8 cellular contexts compared by ENCODE assay signal in the genomic region with DNA sequence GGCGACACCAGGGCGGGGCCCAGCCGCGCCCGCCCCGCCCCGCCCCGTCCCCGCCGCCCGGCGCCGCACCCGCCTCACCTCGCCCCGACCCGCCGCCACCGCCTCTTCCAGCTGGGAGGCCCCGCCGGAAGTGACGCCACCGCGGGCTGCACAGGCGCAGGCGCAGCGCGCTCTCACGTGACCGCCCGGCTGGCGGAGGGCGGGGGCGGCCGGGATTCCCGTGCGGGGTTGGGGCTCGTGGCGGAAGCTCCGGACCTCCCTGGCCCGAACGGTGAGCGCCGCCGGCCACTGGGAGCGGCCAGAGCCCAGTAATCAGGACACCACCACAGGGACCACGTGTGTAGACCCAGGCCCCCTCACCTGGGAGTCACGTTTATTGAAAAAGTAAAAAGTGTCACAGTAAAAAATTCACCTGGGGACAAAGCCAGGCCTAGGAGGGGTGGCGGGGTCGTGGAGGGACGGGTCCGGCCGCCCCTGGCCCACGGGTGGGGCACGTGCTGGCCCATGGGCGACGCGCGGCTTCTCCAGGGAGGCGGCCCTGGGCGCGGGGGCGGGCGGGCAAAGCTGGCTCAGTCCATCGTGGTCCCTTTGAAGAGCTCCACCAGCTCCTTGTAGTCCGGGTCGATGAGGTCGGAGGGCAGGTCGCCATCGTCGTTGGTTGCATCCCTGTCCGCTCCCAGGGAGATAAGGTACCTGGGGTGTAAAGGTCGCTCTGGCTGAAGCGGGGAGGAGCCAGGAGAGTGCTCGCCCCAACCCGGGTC. TPM values are rescaled to one million over a fixed set of nuclear protein-coding genes. Genes with fewer than 3 reads are reported as not detected.
A peak's percentile ranks its signal among the peaks of the same experiment; 100 is the strongest.
DNase-seq lines count a peak whose midpoint lies in the region; ATAC-seq and TF ChIP-seq lines count a peak whose summit lies in the region.

A gene with protein sequence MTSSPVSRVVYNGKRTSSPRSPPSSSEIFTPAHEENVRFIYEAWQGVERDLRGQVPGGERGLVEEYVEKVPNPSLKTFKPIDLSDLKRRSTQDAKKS (minus strand): TSS at position 132 of the 761 bp plus-strand sequence. CDS start 8,785 bp downstream, outside the sequence.

- TF ChIP-seq POLR2A in NB4 (IDR thresholded peaks at IDR 0.05; ENCODE audit: extremely low read depth, insufficient read length) (peak; percentile 39), gastroesophageal sphincter (IDR thresholded peaks at IDR 0.05) (peak; percentile 88 to 93)

- CTCF ChIA-PET in HEK293 (lab: Yijun Ruan, JAX), result interaction anchor here (0.5 to 3.0 kb wide), 6 partner anchors 11 to 99 kb away, joined by 3 to 12 read pairs (median 3); a partner anchor contains a TSS
- CTCF ChIA-PET in activated naive CD4-positive, alpha-beta T cell treated with anti-CD3 and anti-CD28 coated beads for 36 hours (lab: Charles Lee), result no interaction called here

- H3K9me3 Mint-ChIP-seq in activated naive CD4-positive, alpha-beta T cell treated with anti-CD3 and anti-CD28 coated beads for 36 hours, result no peaks in the 10 kb centered on the region

- H3K27ac Mint-ChIP-seq in activated naive CD4-positive, alpha-beta T cell treated with anti-CD3 and anti-CD28 coated beads for 36 hours, result peak within 1 kb of the TSS; percentile 88

- H3K36me3 Mint-ChIP-seq in activated naive CD4-positive, alpha-beta T cell treated with anti-CD3 and anti-CD28 coated beads for 36 hours (ENCODE audit: low read depth), result peaks cover 4% of the 10 kb centered on the region

- POLR2A ChIA-PET in HEK293 (lab: Yijun Ruan, JAX), result interaction anchor here (0.6 to 2.0 kb wide), 26 partner anchors 8 to 265 kb away, joined by 3 to 10 read pairs (median 4); a partner anchor contains a TSS

- WGBS in gastroesophageal sphincter (ENCODE audit: low coverage in 1 of 2), 2 donors, result 20% methylated on average over 1 of the region's 76 CpGs; no CpG with 5 or more reads in 1 of the 2 donors

- peak within 1 kb of the TSS; percentile 95 for H3K4me3 Mint-ChIP-seq in activated naive CD4-positive, alpha-beta T cell treated with anti-CD3 and anti-CD28 coated beads for 36 hours

- H3K9me3 ChIP-seq in ES-I3 (ENCODE audit: control insufficient read depth, insufficient read depth, low read length), result no peaks in the 10 kb centered on the region
- H3K9me3 ChIP-seq in HEK293 (ENCODE audit: control insufficient read depth, insufficient read depth, low read depth, low read length), result no peaks in the 10 kb centered on the region
- H3K9me3 ChIP-seq in gastroesophageal sphincter, result no peaks in the 10 kb centered on the region
- H3K9me3 ChIP-seq in neutrophil, result no peaks in the 10 kb centered on the region

- H3K9ac ChIP-seq in ES-I3 (ENCODE audit: low read depth, low read length), result peak within 1 kb of the TSS; percentile 91

- no peak for TF ChIP-seq CTCF in HEK293 (tag by site-specific recombination; IDR thresholded peaks at IDR 0.05)
- no peak for TF ChIP-seq CTCF in NB4 (IDR thresholded peaks at IDR 0.05; ENCODE audit: low read depth, low read length)
- no peak for TF ChIP-seq CTCF in gastroesophageal sphincter (IDR thresholded peaks at IDR 0.05)
- peak; percentile 44 for TF ChIP-seq CTCF in neutrophil (IDR thresholded peaks at IDR 0.05)
- TF ChIP-seq CTCF in subcutaneous adipose tissue (IDR thresholded peaks at IDR 0.05; ENCODE audit: low read depth), result no peak

- peak within 1 kb of the TSS; percentile 77 for H3K4me3 ChIP-seq in HEK293 (ENCODE audit: low read depth, low read length)
- H3K4me3 ChIP-seq in NB4 (ENCODE audit: low read depth, low read length), result peak within 1 kb of the TSS; percentile 82
- H3K4me3 ChIP-seq in gastroesophageal sphincter, result peak within 1 kb of the TSS; percentile 87 to 92
- peak within 1 kb of the TSS; percentile 78 for H3K4me3 ChIP-seq in neutrophil (ENCODE audit: low read depth in 1 of 2, low read length in 1 of 2)

- DNase-seq in NB4 (ENCODE audit: low read depth), result peak; percentile 95
- DNase-seq in SK-N-DZ (ENCODE audit: low spot score), result peak; percentile 94
- peak; percentile 95 for DNase-seq in activated naive CD4-positive, alpha-beta T cell treated with anti-CD3 and anti-CD28 coated beads for 36 hours

- TF ChIP-seq EP300 in gastroesophageal sphincter (IDR thresholded peaks at IDR 0.05), result no peak

- peaks cover 16% of the 10 kb centered on the region for H3K4me1 Mint-ChIP-seq in activated naive CD4-positive, alpha-beta T cell treated with anti-CD3 and anti-CD28 coated beads for 36 hours (ENCODE audit: low read depth)

- no peaks in the 10 kb centered on the region for H3K27me3 Mint-ChIP-seq in activated naive CD4-positive, alpha-beta T cell treated with anti-CD3 and anti-CD28 coated beads for 36 hours (ENCODE audit: low read depth)

- peak; percentile 96 for ATAC-seq in gastroesophageal sphincter

- H3K36me3 ChIP-seq in ES-I3 (ENCODE audit: insufficient read depth, low read length) (no peaks in the 10 kb centered on the region), HEK293 (ENCODE audit: control insufficient read depth in 2 of 2, insufficient read depth in 1 of 2, low read length in 2 of 2) (peaks cover 0 to 4% of the 10 kb centered on the region in 2 experiments; a peak in 1 of 3 replicates), gastroesophageal sphincter (no peaks in the 10 kb centered on the region), neutrophil (no peaks in the 10 kb centered on the region)

- peaks cover 6% of the 10 kb centered on the region; the same call in 1 of the 2 replicates for H3K4me1 ChIP-seq in ES-I3 (ENCODE audit: insufficient read depth, low read length)
- no peaks in the 10 kb centered on the region for H3K4me1 ChIP-seq in HEK293 (ENCODE audit: control insufficient read depth, insufficient read depth, low read length)
- peaks cover 0 to 53% (median 16%) of the 10 kb centered on the region in 3 donors for H3K4me1 ChIP-seq in gastroesophageal sphincter
- H3K4me1 ChIP-seq in neutrophil (ENCODE audit: control insufficient read depth in 1 of 2, insufficient read depth in 1 of 2, low read depth in 1 of 2, low read length in 1 of 2), result peaks cover 51 to 53% of the 10 kb centered on the region in 2 experiments

- intact Hi-C loops in activated naive CD4-positive, alpha-beta T cell treated with anti-CD3 and anti-CD28 coated beads for 36 hours (cut with micrococcal nuclease), result loop anchor here (2.0 kb wide), 2 partner anchors 57 to 151 kb away; a partner anchor contains a TSS

- H3K27ac ChIP-seq in HEK293 (ENCODE audit: extremely low read depth, low read depth, low read length) (peak within 1 kb of the TSS; percentile 95), gastroesophageal sphincter (peak within 1 kb of the TSS; percentile 91 to 95 (median 92)), neutrophil (peak within 1 kb of the TSS; percentile 95)

- no peaks in the 10 kb centered on the region for H3K27me3 ChIP-seq in gastroesophageal sphincter
- no peaks in the 10 kb centered on the region for H3K27me3 ChIP-seq in neutrophil

TF ChIP-seq in HEK293, 187 proteins besides CTCF, POLR2A, EP300 and RAD21 (continues in another document):
- TF ChIP-seq ZNF658 (tag by site-specific recombination; IDR thresholded peaks at IDR 0.05), result no peak
- TF ChIP-seq ZNF146 (tag by site-specific recombination; IDR thresholded peaks at IDR 0.05), result no peak
- TF ChIP-seq, protein P1, sequence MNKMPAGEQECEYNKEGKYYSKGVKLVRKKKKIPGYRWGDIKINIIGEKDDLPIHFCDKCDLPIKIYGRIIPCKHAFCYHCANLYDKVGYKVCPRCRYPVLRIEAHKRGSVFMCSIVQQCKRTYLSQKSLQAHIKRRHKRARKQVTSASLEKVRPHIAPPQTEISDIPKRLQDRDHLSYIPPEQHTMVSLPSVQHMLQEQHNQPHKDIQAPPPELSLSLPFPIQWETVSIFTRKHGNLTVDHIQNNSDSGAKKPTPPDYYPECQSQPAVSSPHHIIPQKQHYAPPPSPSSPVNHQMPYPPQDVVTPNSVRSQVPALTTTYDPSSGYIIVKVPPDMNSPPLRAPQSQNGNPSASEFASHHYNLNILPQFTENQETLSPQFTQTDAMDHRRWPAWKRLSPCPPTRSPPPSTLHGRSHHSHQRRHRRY (tag by site-specific recombination; IDR thresholded peaks at IDR 0.05), result no peak
- TF ChIP-seq ZNF2 (tag by site-specific recombination; IDR thresholded peaks at IDR 0.05), result no peak
- TF ChIP-seq ZBTB17 (tag by site-specific recombination; IDR thresholded peaks at IDR 0.05), result no peak
- TF ChIP-seq, protein P2, sequence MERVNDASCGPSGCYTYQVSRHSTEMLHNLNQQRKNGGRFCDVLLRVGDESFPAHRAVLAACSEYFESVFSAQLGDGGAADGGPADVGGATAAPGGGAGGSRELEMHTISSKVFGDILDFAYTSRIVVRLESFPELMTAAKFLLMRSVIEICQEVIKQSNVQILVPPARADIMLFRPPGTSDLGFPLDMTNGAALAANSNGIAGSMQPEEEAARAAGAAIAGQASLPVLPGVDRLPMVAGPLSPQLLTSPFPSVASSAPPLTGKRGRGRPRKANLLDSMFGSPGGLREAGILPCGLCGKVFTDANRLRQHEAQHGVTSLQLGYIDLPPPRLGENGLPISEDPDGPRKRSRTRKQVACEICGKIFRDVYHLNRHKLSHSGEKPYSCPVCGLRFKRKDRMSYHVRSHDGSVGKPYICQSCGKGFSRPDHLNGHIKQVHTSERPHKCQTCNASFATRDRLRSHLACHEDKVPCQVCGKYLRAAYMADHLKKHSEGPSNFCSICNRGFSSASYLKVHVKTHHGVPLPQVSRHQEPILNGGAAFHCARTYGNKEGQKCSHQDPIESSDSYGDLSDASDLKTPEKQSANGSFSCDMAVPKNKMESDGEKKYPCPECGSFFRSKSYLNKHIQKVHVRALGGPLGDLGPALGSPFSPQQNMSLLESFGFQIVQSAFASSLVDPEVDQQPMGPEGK (tag by site-specific recombination; IDR thresholded peaks at IDR 0.05), result peak; percentile 65
- TF ChIP-seq, protein P3, sequence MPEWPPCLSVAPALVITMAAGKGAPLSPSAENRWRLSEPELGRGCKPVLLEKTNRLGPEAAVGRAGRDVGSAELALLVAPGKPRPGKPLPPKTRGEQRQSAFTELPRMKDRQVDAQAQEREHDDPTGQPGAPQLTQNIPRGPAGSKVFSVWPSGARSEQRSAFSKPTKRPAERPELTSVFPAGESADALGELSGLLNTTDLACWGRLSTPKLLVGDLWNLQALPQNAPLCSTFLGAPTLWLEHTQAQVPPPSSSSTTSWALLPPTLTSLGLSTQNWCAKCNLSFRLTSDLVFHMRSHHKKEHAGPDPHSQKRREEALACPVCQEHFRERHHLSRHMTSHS (tag by site-specific recombination; IDR thresholded peaks at IDR 0.05), result no peak
- no peak for TF ChIP-seq ZNF239 (tag by site-specific recombination; IDR thresholded peaks at IDR 0.05)
- TF ChIP-seq ZNF585B (tag by site-specific recombination; IDR thresholded peaks at IDR 0.05), result no peak

RNA-seq across cellular contexts. Expression of the gene that starts here (rescaled TPM):
- polyA plus RNA-seq in SK-N-DZ (2014; cell fraction: cytosol; rRNA removed), result 261 and 310 TPM in 2 replicates
- polyA plus RNA-seq in SK-N-DZ (2014; cell fraction: nucleus; rRNA removed), result 264 and 270 TPM in 2 replicates
- total RNA-seq in activated naive CD4-positive, alpha-beta T cell treated with anti-CD3 and anti-CD28 coated beads for 36 hours, result 10 to 100 TPM; 53.7 to 55.6 TPM
- 100 to 1,000 TPM in 1 of 4 donors, 10 to 100 TPM in 3; 70.4 to 131 (median 85.9) TPM for total RNA-seq in gastroesophageal sphincter
- total RNA-seq in subcutaneous adipose tissue, result 10 to 100 TPM; 26.6 to 78.7 (median 54.8) TPM

Comparison
In these comparisons a context has a peak if more than half of its experiments do, and no peak if none do; other contexts are left out.
1. Peak in every context shown above with its lines: DNase-seq, ATAC-seq, H3K4me3 ChIP-seq and H3K27ac ChIP-seq.